ENCODE assay signal across 8 cellular contexts in the genomic region with DNA sequence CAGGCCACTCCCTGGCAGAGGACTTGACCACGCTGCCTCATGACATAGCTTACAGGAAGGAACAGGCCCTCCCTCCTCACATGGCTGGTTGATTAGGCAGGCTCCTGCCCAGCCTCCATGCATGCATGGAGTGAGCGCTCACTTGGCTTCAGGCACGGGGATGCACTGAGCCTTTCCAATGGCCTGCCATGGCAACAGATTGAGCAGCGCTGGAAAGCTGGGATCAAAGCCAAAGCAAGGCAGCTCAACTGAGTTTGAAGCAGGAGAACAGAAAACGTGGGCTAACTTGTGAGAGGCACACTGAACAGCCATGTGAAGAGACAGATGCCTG. TPM values are rescaled to one million over a fixed set of nuclear protein-coding genes. Genes with fewer than 3 reads are reported as not detected.
DNase-seq lines count a peak whose midpoint lies in the region; ATAC-seq and TF ChIP-seq lines count a peak whose summit lies in the region.

No MANE protein-coding gene starts in this region.

- intact Hi-C loops in dendritic cell treated with granulocyte-macrophage colony-stimulating factor and Interleukin-4, amounts not matched to agents 40 ng/mL and 50 ng/mL, for 4 days (cut with micrococcal nuclease), result no loop called here

- H2AK5ac ChIP-seq in mesenchymal stem cell (ENCODE audit: low read length, severe bottlenecking), result no peak overlapping the region

- no peak overlapping the region for H2BK120ac ChIP-seq in mesenchymal stem cell (ENCODE audit: low read depth, low read length)

- H3K27me3 Mint-ChIP-seq in dendritic cell treated with granulocyte-macrophage colony-stimulating factor and Interleukin-4, amounts not matched to agents 40 ng/mL and 50 ng/mL, for 4 days, result peaks cover 13% of the 10 kb centered on the region
- H3K27me3 Mint-ChIP-seq in mesothelial cell of epicardium (ENCODE audit: low read depth), result no peaks in the 10 kb centered on the region

- H2BK15ac ChIP-seq in mesenchymal stem cell (ENCODE audit: low read depth, poor library complexity, severe bottlenecking), result no peak overlapping the region

- H3K14ac ChIP-seq in mesenchymal stem cell (ENCODE audit: low read length in 2 of 2), result no peak overlapping the region

- no peak overlapping the region for H2BK5ac ChIP-seq in mesenchymal stem cell (ENCODE audit: low read depth, low read length, poor library complexity, severe bottlenecking)

- TF ChIP-seq CTCF in mesothelial cell of epicardium (IDR thresholded peaks at IDR 0.05; ENCODE audit: unreplicated experiment), result no peak

- peak overlapping the region; percentile 74 for H3K9ac ChIP-seq in mesenchymal stem cell (ENCODE audit: low read length)

- no peaks in the 10 kb centered on the region for H3K27me3 ChIP-seq in mesenchymal stem cell (ENCODE audit: control insufficient read depth in 1 of 2, insufficient read depth in 1 of 2, low read length in 2 of 2)

- H4K91ac ChIP-seq in mesenchymal stem cell (ENCODE audit: low read length), result no peak overlapping the region

- H3K36me3 Mint-ChIP-seq in dendritic cell treated with granulocyte-macrophage colony-stimulating factor and Interleukin-4, amounts not matched to agents 40 ng/mL and 50 ng/mL, for 4 days (ENCODE audit: low read depth), result peaks cover 100% of the 10 kb centered on the region
- peaks cover 35% of the 10 kb centered on the region for H3K36me3 Mint-ChIP-seq in mesothelial cell of epicardium

- no peak overlapping the region for H4K8ac ChIP-seq in mesenchymal stem cell (ENCODE audit: low read length)

- H3K27ac Mint-ChIP-seq in dendritic cell treated with granulocyte-macrophage colony-stimulating factor and Interleukin-4, amounts not matched to agents 40 ng/mL and 50 ng/mL, for 4 days, result peak overlapping the region; percentile 13
- H3K27ac Mint-ChIP-seq in mesothelial cell of epicardium, result no peak overlapping the region

- peaks cover 9% of the 10 kb centered on the region for H3K79me1 ChIP-seq in mesenchymal stem cell (replicated peaks; ENCODE audit: low read length, poor library complexity, severe bottlenecking)

- no peak overlapping the region for H3K4me3 ChIP-seq in mesenchymal stem cell (ENCODE audit: insufficient read depth in 1 of 2, low read depth in 1 of 2, low read length in 2 of 2)

- H3K36me3 ChIP-seq in mesenchymal stem cell (ENCODE audit: control insufficient read depth in 1 of 2, insufficient read depth in 2 of 2, low read depth in 1 of 2, low read length in 2 of 2), result peaks cover 85 to 99% of the 10 kb centered on the region in 2 experiments

- H2BK12ac ChIP-seq in mesenchymal stem cell (ENCODE audit: low read length in 2 of 2), result no peak overlapping the region

- no peaks in the 10 kb centered on the region for H3K9me3 ChIP-seq in mesenchymal stem cell (ENCODE audit: control insufficient read depth, low read length)

- H3K18ac ChIP-seq in mesenchymal stem cell (ENCODE audit: low read depth in 1 of 2, low read length in 2 of 2), result peak overlapping the region in 1 of 2 experiments; percentile 5

- H3K4ac ChIP-seq in mesenchymal stem cell (ENCODE audit: low read depth in 1 of 2, low read length in 2 of 2), result no peak overlapping the region

- peaks cover 47% of the 10 kb centered on the region for H3K4me1 Mint-ChIP-seq in dendritic cell treated with granulocyte-macrophage colony-stimulating factor and Interleukin-4, amounts not matched to agents 40 ng/mL and 50 ng/mL, for 4 days (ENCODE audit: low read depth)
- H3K4me1 Mint-ChIP-seq in mesothelial cell of epicardium, result no peaks in the 10 kb centered on the region

- H3K4me1 ChIP-seq in mesenchymal stem cell (ENCODE audit: control insufficient read depth, insufficient read depth, low read depth, low read length), result peaks cover 25% of the 10 kb centered on the region

- peak overlapping the region in 1 of 2 experiments; percentile 40 for H3K23ac ChIP-seq in mesenchymal stem cell (ENCODE audit: low read length in 2 of 2)

- no peak overlapping the region for H3K4me2 ChIP-seq in mesenchymal stem cell (ENCODE audit: low read length, poor library complexity, severe bottlenecking)

- no peaks in the 10 kb centered on the region for H3K9me3 Mint-ChIP-seq in dendritic cell treated with granulocyte-macrophage colony-stimulating factor and Interleukin-4, amounts not matched to agents 40 ng/mL and 50 ng/mL, for 4 days
- no peaks in the 10 kb centered on the region for H3K9me3 Mint-ChIP-seq in mesothelial cell of epicardium

- WGBS in mesenchymal stem cell, result 84% methylated on average over 5 of the region's 5 CpGs

- H3K27ac ChIP-seq in mesenchymal stem cell (ENCODE audit: low read length, poor library complexity, severe bottlenecking), result peak overlapping the region; percentile 49

- peak; percentile 87 for DNase-seq in AG20443 (ENCODE audit: low spot score)
- DNase-seq in NCI-H2081 treated with DMSO at 0.1 percent for 48 hours (lab: John Stamatoyannopoulos, UW), result peak; percentile 55
- no peak for DNase-seq in mesenchymal stem cell
- DNase-seq in SW480 (ENCODE audit: low spot score), result no peak
- DNase-seq in stimulated activated CD4-positive, alpha-beta T cell treated with anti-CD3 and anti-CD28 coated beads, Interleukin-4, amount 100 ng/mL, for 1 hour, result no peak
- DNase-seq in mesothelial cell of epicardium (ENCODE audit: low spot score in 2 of 2, unreplicated experiment in 2 of 2), result no peak

- no peak for ATAC-seq in HG02840 (IDR thresholded peaks at IDR 0.05; ENCODE audit: low FRiP score, unreplicated experiment)

- H3K4me3 Mint-ChIP-seq in dendritic cell treated with granulocyte-macrophage colony-stimulating factor and Interleukin-4, amounts not matched to agents 40 ng/mL and 50 ng/mL, for 4 days, result no peak overlapping the region
- no peak overlapping the region for H3K4me3 Mint-ChIP-seq in mesothelial cell of epicardium

- no peak overlapping the region for H2AFZ ChIP-seq in mesenchymal stem cell (ENCODE audit: low read depth, low read length)

RNA-seq across cellular contexts. Expression of a gene that starts 5.9 kb away (rescaled TPM):
- polyA plus RNA-seq in mesenchymal stem cell (2013, experiment 1 of 2), result not detected
- polyA plus RNA-seq in mesenchymal stem cell (2013, experiment 2 of 2), result 0.07 TPM
- total RNA-seq in mesothelial cell of epicardium, result 2.0 to 3.5 TPM (median 2.6 TPM) in 3 replicates

RNA-seq across cellular contexts. Expression of a gene that starts 27.5 kb away (rescaled TPM):
- 999 TPM for polyA plus RNA-seq in mesenchymal stem cell (2013, experiment 1 of 2)
- 982 TPM for polyA plus RNA-seq in mesenchymal stem cell (2013, experiment 2 of 2)
- total RNA-seq in mesothelial cell of epicardium, result 424 to 453 TPM (median 452 TPM) in 3 replicates

Comparison
In these comparisons a context has a peak if more than half of its experiments do, and no peak if none do; other contexts are left out.
1. DNase-seq: peak in AG20443 (single experiment) and NCI-H2081 treated with DMSO at 0.1 percent for 48 hours (single experiment); none in mesenchymal stem cell (single experiment), SW480 (single experiment), stimulated activated CD4-positive, alpha-beta T cell treated with anti-CD3 and anti-CD28 coated beads, Interleukin-4, amount 100 ng/mL, for 1 hour (single experiment) and mesothelial cell of epicardium (0 of 2).